ENCODE assay signal across 8 cellular contexts in the genomic region with DNA sequence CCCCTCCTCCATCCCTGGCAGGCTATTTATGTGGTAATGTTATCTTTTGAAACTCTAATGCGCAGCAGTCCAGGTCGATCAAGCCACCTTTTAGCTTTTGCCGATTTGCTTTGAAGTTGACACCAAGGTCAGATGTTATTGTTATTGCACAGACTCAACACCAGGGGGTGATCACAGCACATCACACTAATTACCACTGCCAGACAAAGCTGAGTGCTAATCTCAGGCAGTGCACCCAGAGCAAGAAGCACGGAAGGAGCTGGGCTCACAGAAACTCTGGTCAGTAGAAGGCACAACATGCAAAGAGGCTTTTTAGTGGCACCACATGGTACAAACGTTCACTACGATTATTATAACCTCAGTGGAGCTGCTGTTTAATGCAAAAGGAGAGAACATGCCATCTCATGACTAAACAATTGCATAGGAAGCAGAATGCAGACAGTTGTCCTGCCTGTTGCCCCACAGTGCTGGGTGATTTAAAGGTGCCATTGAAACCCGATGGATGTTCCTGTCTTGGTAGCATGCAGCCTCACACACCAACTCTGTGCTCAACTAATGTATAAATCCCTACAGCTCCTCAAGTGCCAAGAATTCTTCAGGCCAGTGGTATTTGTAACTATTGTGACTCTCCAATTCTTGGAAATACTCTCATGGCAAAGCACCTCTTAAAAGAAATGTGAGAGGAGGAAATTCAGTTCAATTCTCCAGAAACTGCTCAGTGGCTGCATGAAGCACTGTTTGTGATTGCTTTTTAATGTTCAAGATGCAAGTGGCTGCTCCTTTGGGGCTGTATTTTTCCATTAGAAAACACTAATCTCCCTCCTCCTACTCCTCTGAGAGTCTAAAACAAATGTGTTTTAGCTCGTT.
DNase-seq lines count a peak whose midpoint lies in the region; ATAC-seq and TF ChIP-seq lines count a peak whose summit lies in the region.

No MANE protein-coding gene starts in this region.

- no peaks in the 10 kb centered on the region for H4K20me1 ChIP-seq in neural cell (ENCODE audit: insufficient read depth)

- TF ChIP-seq CTCF in fibroblast of pulmonary artery (IDR thresholded peaks at IDR 0.05; ENCODE audit: low read length, missing control alignments): peak; percentile 84
- peak; percentile 88 for TF ChIP-seq CTCF in neural cell (IDR thresholded peaks at IDR 0.05; ENCODE audit: poor library complexity, severe bottlenecking)
- peak; percentile 66 to 93 (median 78) for TF ChIP-seq CTCF in upper lobe of left lung (IDR thresholded peaks at IDR 0.05)

- H3K9ac ChIP-seq in NT2/D1 (ENCODE audit: insufficient read length, low read depth): no peak overlapping the region
- no peak overlapping the region for H3K9ac ChIP-seq in neural cell (ENCODE audit: low read length)

- H3K36me3 ChIP-seq in NT2/D1 (ENCODE audit: insufficient read depth, insufficient read length, low read length) (no peaks in the 10 kb centered on the region), neural cell (ENCODE audit: insufficient read depth, low read length) (no peaks in the 10 kb centered on the region), upper lobe of left lung (no peaks in the 10 kb centered on the region)

- TF ChIP-seq POLR2A in upper lobe of left lung (IDR thresholded peaks at IDR 0.05): no peak

- H3K4me2 ChIP-seq in neural cell (ENCODE audit: low read length): no peak overlapping the region

- WGBS in upper lobe of left lung, 2 donors: 12 to 15% methylated on average over 8 of the region's 8 CpGs

- H3K27me3 ChIP-seq in NT2/D1 (ENCODE audit: insufficient read depth, insufficient read length): no peaks in the 10 kb centered on the region
- no peaks in the 10 kb centered on the region for H3K27me3 ChIP-seq in neural cell (ENCODE audit: insufficient read depth, low read depth, low read length)
- no peaks in the 10 kb centered on the region for H3K27me3 ChIP-seq in upper lobe of left lung

- H3K9me2 ChIP-seq in neural cell (ENCODE audit: insufficient read depth, low read length): no peaks in the 10 kb centered on the region

- H3K9me3 ChIP-seq in NT2/D1 (ENCODE audit: insufficient read depth, low read length): no peaks in the 10 kb centered on the region
- H3K9me3 ChIP-seq in neural cell (ENCODE audit: low read length): peaks cover 5% of the 10 kb centered on the region
- H3K9me3 ChIP-seq in upper lobe of left lung: no peaks in the 10 kb centered on the region

- H2AFZ ChIP-seq in neural cell (ENCODE audit: low read depth, low read length): no peak overlapping the region

- peak; percentile 92 for ATAC-seq in GM21423 (IDR thresholded peaks at IDR 0.05; ENCODE audit: unreplicated experiment)
- peak; percentile 92 to 95 for ATAC-seq in upper lobe of left lung (ENCODE audit: low FRiP score in 2 of 2)

- TF ChIP-seq RAD21 in neural cell (conservative IDR thresholded peaks at IDR 0.05): peak; percentile 93

- H3K4me3 ChIP-seq in NT2/D1 (ENCODE audit: insufficient read length, low read depth): no peak overlapping the region
- no peak overlapping the region for H3K4me3 ChIP-seq in fibroblast of pulmonary artery (replicated peaks; ENCODE audit: low read depth, low read length)
- no peak overlapping the region for H3K4me3 ChIP-seq in neural cell (ENCODE audit: low read length)
- no peak overlapping the region for H3K4me3 ChIP-seq in upper lobe of left lung

- no peak overlapping the region for H3K27ac ChIP-seq in neural cell (ENCODE audit: low read length)
- H3K27ac ChIP-seq in upper lobe of left lung: no peak overlapping the region

- no peaks in the 10 kb centered on the region for H3K79me2 ChIP-seq in neural cell (replicated peaks; ENCODE audit: insufficient read depth, low read length)

- TF ChIP-seq EP300 in neural cell (conservative IDR thresholded peaks at IDR 0.05; ENCODE audit: poor library complexity, severe bottlenecking) (peak; percentile 23), upper lobe of left lung (IDR thresholded peaks at IDR 0.05) (no peak)

- no peaks in the 10 kb centered on the region for H3F3A ChIP-seq in neural cell (ENCODE audit: insufficient read depth, low read length, poor library complexity, severe bottlenecking)

- peak; percentile 93 for DNase-seq in DMS53 treated with DMSO at 0.1 percent for 48 hours (lab: John Stamatoyannopoulos, UW; ENCODE audit: unreplicated experiment)
- peak; percentile 40 for DNase-seq in HK-2 (ENCODE audit: unreplicated experiment)
- DNase-seq in NT2/D1 (ENCODE audit: low read depth, low spot score): peak; percentile 71
- peak; percentile 18 for DNase-seq in activated T-cell treated with anti-CD3 and anti-CD28 coated beads for 4 hours
- DNase-seq in fibroblast of pulmonary artery (ENCODE audit: low read depth): peak; percentile 91
- DNase-seq in upper lobe of left lung: peak in 1 of 2 donors; percentile 62

- H3K4me1 ChIP-seq in NT2/D1 (ENCODE audit: insufficient read depth, insufficient read length) (peaks cover 3% of the 10 kb centered on the region), upper lobe of left lung (peaks cover 0 to 11% (median 6%) of the 10 kb centered on the region in 4 donors)

TF ChIP-seq in neural cell, 6 proteins besides CTCF, POLR2A, EP300 and RAD21:
- TF ChIP-seq EZH2 (IDR thresholded peaks at IDR 0.05; ENCODE audit: borderline replicate concordance, insufficient read depth, low read length, poor library complexity, severe bottlenecking) (no peak), MXI1 (conservative IDR thresholded peaks at IDR 0.05; ENCODE audit: poor library complexity, severe bottlenecking) (no peak), POLR2AphosphoS5 (IDR thresholded peaks at IDR 0.05) (no peak), SMC3 (conservative IDR thresholded peaks at IDR 0.05; ENCODE audit: poor library complexity) (peak; percentile 94), TAF1 (IDR thresholded peaks at IDR 0.05; ENCODE audit: low read depth) (no peak)
- TF ChIP-seq, protein P1, sequence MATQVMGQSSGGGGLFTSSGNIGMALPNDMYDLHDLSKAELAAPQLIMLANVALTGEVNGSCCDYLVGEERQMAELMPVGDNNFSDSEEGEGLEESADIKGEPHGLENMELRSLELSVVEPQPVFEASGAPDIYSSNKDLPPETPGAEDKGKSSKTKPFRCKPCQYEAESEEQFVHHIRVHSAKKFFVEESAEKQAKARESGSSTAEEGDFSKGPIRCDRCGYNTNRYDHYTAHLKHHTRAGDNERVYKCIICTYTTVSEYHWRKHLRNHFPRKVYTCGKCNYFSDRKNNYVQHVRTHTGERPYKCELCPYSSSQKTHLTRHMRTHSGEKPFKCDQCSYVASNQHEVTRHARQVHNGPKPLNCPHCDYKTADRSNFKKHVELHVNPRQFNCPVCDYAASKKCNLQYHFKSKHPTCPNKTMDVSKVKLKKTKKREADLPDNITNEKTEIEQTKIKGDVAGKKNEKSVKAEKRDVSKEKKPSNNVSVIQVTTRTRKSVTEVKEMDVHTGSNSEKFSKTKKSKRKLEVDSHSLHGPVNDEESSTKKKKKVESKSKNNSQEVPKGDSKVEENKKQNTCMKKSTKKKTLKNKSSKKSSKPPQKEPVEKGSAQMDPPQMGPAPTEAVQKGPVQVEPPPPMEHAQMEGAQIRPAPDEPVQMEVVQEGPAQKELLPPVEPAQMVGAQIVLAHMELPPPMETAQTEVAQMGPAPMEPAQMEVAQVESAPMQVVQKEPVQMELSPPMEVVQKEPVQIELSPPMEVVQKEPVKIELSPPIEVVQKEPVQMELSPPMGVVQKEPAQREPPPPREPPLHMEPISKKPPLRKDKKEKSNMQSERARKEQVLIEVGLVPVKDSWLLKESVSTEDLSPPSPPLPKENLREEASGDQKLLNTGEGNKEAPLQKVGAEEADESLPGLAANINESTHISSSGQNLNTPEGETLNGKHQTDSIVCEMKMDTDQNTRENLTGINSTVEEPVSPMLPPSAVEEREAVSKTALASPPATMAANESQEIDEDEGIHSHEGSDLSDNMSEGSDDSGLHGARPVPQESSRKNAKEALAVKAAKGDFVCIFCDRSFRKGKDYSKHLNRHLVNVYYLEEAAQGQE (IDR thresholded peaks at IDR 0.05; ENCODE audit: borderline replicate concordance): no peak
